Comparison of ENCODE assay signal across 24 cellular contexts in genomic region chr7:81623251-81623855, GRCh38.
DNase-seq lines count a peak whose midpoint lies in the region; TF ChIP-seq lines count a peak whose summit lies in the region.
"Had no signal": no experiment of that assay in that cellular context is flagged by ENCODE, and none has a peak within 500 bp of the region (broad histone marks: within the 10 kb centered on the region; RNA-seq: fewer than 3 reads in every experiment).

No MANE protein-coding gene starts in this region.

- H3K4ac ChIP-seq in trophoblast cell (ENCODE audit: low read depth, low read length): no peak overlapping the region

- no peak overlapping the region for H3K27ac ChIP-seq in fibroblast of lung (ENCODE audit: insufficient read depth, low read length)
- H3K27ac ChIP-seq in trophoblast cell (ENCODE audit: low read depth, low read length): no peak overlapping the region
- H3K27ac ChIP-seq: dorsolateral prefrontal cortex, left lung had no signal

- no peak overlapping the region for H2BK12ac ChIP-seq in trophoblast cell (ENCODE audit: low read length)

- DNase-seq in HFFc6 (no peak), fibroblast of lung (ENCODE audit: low read depth in 2 of 2) (no peak), trophoblast cell (no peak), OCI-M1 (lab: John Stamatoyannopoulos, UW) (no peak), COLO829 (ENCODE audit: low spot score) (no peak), LoVo (ENCODE audit: low spot score) (no peak)
- DNase-seq: activated CD4-positive, alpha-beta T cell treated with anti-CD3 and anti-CD28 coated beads, Interleukin-2, amount 50 U/mL, for 1 hour; activated naive CD4-positive, alpha-beta T cell treated with anti-CD3 and anti-CD28 coated beads, Interleukin-2, amount 10 ng/mL, durations not matched to agents 7 days and 5 days; AML-193; amygdala; CD4-positive, alpha-beta memory T cell; central memory CD4-positive, alpha-beta T cell; dorsolateral prefrontal cortex; foreskin melanocyte; left lung; NCI-H1694 treated with DMSO at 0.1 percent for 48 hours; NCI-H2227 treated with DMSO at 0.1 percent for 48 hours; NCI-H774; RPMI8226; stimulated activated CD4-positive, alpha-beta T cell treated with anti-CD3 and anti-CD28 coated beads, Interleukin-15, amount 100 ng/mL, for 24 hours had no signal

- no CpG with 5 or more reads among the region's 1 CpG for WGBS in trophoblast cell (ENCODE audit: extremely low coverage, insufficient coverage, insufficient read length)

- H3K23ac ChIP-seq in trophoblast cell (ENCODE audit: low read length): no peak overlapping the region

- H3K79me2 ChIP-seq in fibroblast of lung (ENCODE audit: control insufficient read depth, insufficient read depth, low read length) (no peaks in the 10 kb centered on the region), trophoblast cell (ENCODE audit: control insufficient read depth, insufficient read depth, low read length, poor library complexity) (no peaks in the 10 kb centered on the region)

- no peak overlapping the region for H4K8ac ChIP-seq in trophoblast cell (ENCODE audit: low read depth, low read length)

- no peaks in the 10 kb centered on the region for H3K36me3 Mint-ChIP-seq in HFFc6 (ENCODE audit: low read depth)
- no peaks in the 10 kb centered on the region for H3K36me3 Mint-ChIP-seq in brain
- H3K36me3 Mint-ChIP-seq: activated naive CD4-positive, alpha-beta T cell treated with anti-CD3 and anti-CD28 coated beads, Interleukin-2, amount 10 ng/mL, durations not matched to agents 7 days and 5 days; CD4-positive, alpha-beta memory T cell; IgD-negative memory B cell had no signal

- no peaks in the 10 kb centered on the region for H4K20me1 ChIP-seq in fibroblast of lung (ENCODE audit: control insufficient read depth, extremely low read depth, insufficient read depth, low read length)

- H3K4me1 ChIP-seq in fibroblast of lung (ENCODE audit: control insufficient read depth, extremely low read depth, insufficient read depth, low read length) (peaks cover 11% of the 10 kb centered on the region), trophoblast cell (ENCODE audit: control insufficient read depth in 1 of 2, insufficient read depth in 2 of 2, low read length in 2 of 2) (no peaks in the 10 kb centered on the region)
- H3K4me1 ChIP-seq: left lung had no signal

- H3K14ac ChIP-seq in trophoblast cell (ENCODE audit: low read length): no peak overlapping the region

- H3K27ac Mint-ChIP-seq in HFFc6 (peak overlapping the region; percentile 0; the same call in 1 of the 2 replicates), brain (peak overlapping the region in 4 of 5 experiments; percentile 45 to 89 (median 71))
- H3K27ac Mint-ChIP-seq: activated naive CD4-positive, alpha-beta T cell treated with anti-CD3 and anti-CD28 coated beads, Interleukin-2, amount 10 ng/mL, durations not matched to agents 7 days and 5 days; CD4-positive, alpha-beta memory T cell; IgD-negative memory B cell; natural killer cell treated with Interleukin-12 subunit alpha and Interleukin-12 subunit beta and Interleukin-15 and Interleukin-18, amount 100 ng/mL, for 72 hours; stimulated activated naive CD8-positive, alpha-beta T cell treated with anti-CD3 and anti-CD28 coated beads, Interleukin-15, Interleukin-2, amounts not matched to agents 100 ng/mL and 50 ng/mL, for 24 hours had no signal

- H4K91ac ChIP-seq in trophoblast cell (ENCODE audit: low read depth, low read length): no peak overlapping the region

- H2BK5ac ChIP-seq in trophoblast cell (ENCODE audit: low read depth, low read length, poor library complexity): no peak overlapping the region

- H2AK5ac ChIP-seq in trophoblast cell (ENCODE audit: low read length): no peak overlapping the region

- H3K18ac ChIP-seq in trophoblast cell (ENCODE audit: low read length): no peak overlapping the region

- H3K4me1 Mint-ChIP-seq in HFFc6 (ENCODE audit: low read depth) (peaks cover 68% of the 10 kb centered on the region), brain (peaks cover 25% of the 10 kb centered on the region)
- H3K4me1 Mint-ChIP-seq: activated naive CD4-positive, alpha-beta T cell treated with anti-CD3 and anti-CD28 coated beads, Interleukin-2, amount 10 ng/mL, durations not matched to agents 7 days and 5 days; CD4-positive, alpha-beta memory T cell; IgD-negative memory B cell had no signal

- H3K9me3 Mint-ChIP-seq in HFFc6 (no peaks in the 10 kb centered on the region), brain (no peaks in the 10 kb centered on the region)
- H3K9me3 Mint-ChIP-seq: stimulated activated naive CD8-positive, alpha-beta T cell treated with anti-CD3 and anti-CD28 coated beads, Interleukin-15, Interleukin-2, amounts not matched to agents 100 ng/mL and 50 ng/mL, for 24 hours had no signal

- H3K9me3 ChIP-seq in fibroblast of lung (ENCODE audit: control insufficient read depth, insufficient read depth, low read depth, low read length): no peaks in the 10 kb centered on the region
- H3K9me3 ChIP-seq in trophoblast cell (ENCODE audit: insufficient read depth, low read depth, low read length): no peaks in the 10 kb centered on the region
- H3K9me3 ChIP-seq: left lung had no signal

- H3K9ac ChIP-seq in fibroblast of lung (ENCODE audit: insufficient read depth, low read length): no peak overlapping the region
- no peak overlapping the region for H3K9ac ChIP-seq in trophoblast cell (ENCODE audit: low read length)

- TF ChIP-seq CTCF in HFFc6 (IDR thresholded peaks at IDR 0.05): no peak
- no peak for TF ChIP-seq CTCF in brain (conservative IDR thresholded peaks at IDR 0.05)
- no peak for TF ChIP-seq CTCF in fibroblast of lung (conservative IDR thresholded peaks at IDR 0.05 in 1 of 2, IDR thresholded peaks at IDR 0.05 in 1 of 2; ENCODE audit: low read depth in 1 of 2, low read length in 2 of 2)

- H3K36me3 ChIP-seq in fibroblast of lung (ENCODE audit: control insufficient read depth, insufficient read depth, low read length) (no peaks in the 10 kb centered on the region), trophoblast cell (ENCODE audit: control insufficient read depth in 1 of 2, insufficient read depth in 2 of 2, low read length in 2 of 2) (no peaks in the 10 kb centered on the region)
- H3K36me3 ChIP-seq: left lung had no signal

- H3K79me1 ChIP-seq in trophoblast cell (ENCODE audit: low read length): no peaks in the 10 kb centered on the region

- H2AFZ ChIP-seq in fibroblast of lung (ENCODE audit: low read length): peak overlapping the region; percentile 4
- no peak overlapping the region for H2AFZ ChIP-seq in trophoblast cell (ENCODE audit: insufficient read depth, low read length, poor library complexity)

- H4K12ac ChIP-seq in trophoblast cell (ENCODE audit: low read depth, low read length): no peak overlapping the region

- H3K4me2 ChIP-seq in fibroblast of lung (ENCODE audit: extremely low read depth, insufficient read depth, low read length) (no peak overlapping the region), trophoblast cell (ENCODE audit: low read length) (no peak overlapping the region)

- H3K4me3 ChIP-seq in fibroblast of lung (replicated peaks in 1 of 4; ENCODE audit: control extremely low read depth in 1 of 4, insufficient read depth in 1 of 4, low read depth in 3 of 4, low read length in 4 of 4) (no peak overlapping the region), trophoblast cell (ENCODE audit: low read depth, low read length) (no peak overlapping the region)
- H3K4me3 ChIP-seq: dorsolateral prefrontal cortex, left lung had no signal

- H3K27me3 Mint-ChIP-seq in HFFc6 (ENCODE audit: insufficient read depth) (no peaks in the 10 kb centered on the region; the same call in 1 of the 2 replicates), brain (no peaks in the 10 kb centered on the region)
- H3K27me3 Mint-ChIP-seq: activated naive CD4-positive, alpha-beta T cell treated with anti-CD3 and anti-CD28 coated beads, Interleukin-2, amount 10 ng/mL, durations not matched to agents 7 days and 5 days; CD4-positive, alpha-beta memory T cell; IgD-negative memory B cell; natural killer cell treated with Interleukin-12 subunit alpha and Interleukin-12 subunit beta and Interleukin-15 and Interleukin-18, amount 100 ng/mL, for 72 hours; stimulated activated naive CD8-positive, alpha-beta T cell treated with anti-CD3 and anti-CD28 coated beads, Interleukin-15, Interleukin-2, amounts not matched to agents 100 ng/mL and 50 ng/mL, for 24 hours had no signal

- no peak overlapping the region for H3K4me3 Mint-ChIP-seq in HFFc6
- no peak overlapping the region for H3K4me3 Mint-ChIP-seq in brain
- H3K4me3 Mint-ChIP-seq: activated naive CD4-positive, alpha-beta T cell treated with anti-CD3 and anti-CD28 coated beads, Interleukin-2, amount 10 ng/mL, durations not matched to agents 7 days and 5 days; CD4-positive, alpha-beta memory T cell; IgD-negative memory B cell; natural killer cell treated with Interleukin-12 subunit alpha and Interleukin-12 subunit beta and Interleukin-15 and Interleukin-18, amount 100 ng/mL, for 72 hours; stimulated activated naive CD8-positive, alpha-beta T cell treated with anti-CD3 and anti-CD28 coated beads, Interleukin-15, Interleukin-2, amounts not matched to agents 100 ng/mL and 50 ng/mL, for 24 hours had no signal

- peak overlapping the region; percentile 2 for H2BK120ac ChIP-seq in trophoblast cell (ENCODE audit: insufficient read depth, low read length, poor library complexity)

- H3K27me3 ChIP-seq in fibroblast of lung (ENCODE audit: control insufficient read depth, insufficient read depth, low read length) (no peaks in the 10 kb centered on the region), trophoblast cell (ENCODE audit: insufficient read depth, low read length) (no peaks in the 10 kb centered on the region)
- H3K27me3 ChIP-seq: left lung had no signal
